In genomic region chr3:191244242-191244867, GRCh38 we compare ENCODE assay signal across 8 cellular contexts. TPM values are rescaled to one million over a fixed set of nuclear protein-coding genes. Genes with fewer than 3 reads are reported as not detected.
A peak's percentile ranks its signal among the peaks of the same experiment; 100 is the strongest.
DNase-seq lines count a peak whose midpoint lies in the region; ATAC-seq, FAIRE-seq and TF ChIP-seq lines count a peak whose summit lies in the region.

No MANE protein-coding gene starts in this region.

- H3K79me2 ChIP-seq in ACC112 (ENCODE audit: control insufficient read depth, insufficient read depth, low read length, unreplicated experiment), result no peaks in the 10 kb centered on the region

- no peak overlapping the region for H3K27ac ChIP-seq in ACC112 (ENCODE audit: low read depth, low read length)

- no peak for TF ChIP-seq POLR2A in GM12892 (IDR thresholded peaks at IDR 0.05; ENCODE audit: low read depth, low read length)

- peak overlapping the region; percentile 99 for H2AFZ ChIP-seq in ACC112 (ENCODE audit: low read length, unreplicated experiment)

- no peaks in the 10 kb centered on the region for H3K27me3 ChIP-seq in ACC112 (ENCODE audit: insufficient read depth, low read length)

- no peaks in the 10 kb centered on the region for H3K36me3 ChIP-seq in ACC112 (ENCODE audit: insufficient read depth, low read length)

- DNase-seq in LHCN-M2 (ENCODE audit: low read depth), result peak; percentile 26
- DNase-seq in GM12892 (ENCODE audit: insufficient read length), result no peak
- no peak for DNase-seq in D341Med (ENCODE audit: low spot score)
- DNase-seq in HT-29 (ENCODE audit: low spot score), result no peak

- ATAC-seq in GM18499 (IDR thresholded peaks at IDR 0.05; ENCODE audit: insufficient read depth, unreplicated experiment), result peak; percentile 29
- no peak for ATAC-seq in HG03457 (IDR thresholded peaks at IDR 0.05; ENCODE audit: unreplicated experiment)

- FAIRE-seq in endometrium (lab: Jason Lieb, UNC), result peak; percentile 83
- FAIRE-seq in GM12892 (lab: Jason Lieb, UNC), result no peak

- H3K4me1 ChIP-seq in ACC112 (ENCODE audit: control insufficient read depth, insufficient read depth, low read length, unreplicated experiment), result peaks cover 7% of the 10 kb centered on the region

- no peak overlapping the region for H3K4me3 ChIP-seq in ACC112 (ENCODE audit: low read depth, low read length)

RNA-seq across cellular contexts. Expression of gene OSTN, which starts 45.3 kb away (rescaled TPM):
- 0.06 TPM in 1 of 2 replicates, not detected in the other for total RNA-seq in LHCN-M2 (2014; rRNA removed)
- polyA plus RNA-seq in LHCN-M2 (2012), result not detected
- polyA plus RNA-seq in GM12892 (2012; ENCODE audit: missing spikeins), result not detected
- not detected in 2 replicates for total RNA-seq in HT-29 (2014; rRNA removed; shearing (Covaris generic))
